9 cellular contexts compared by ENCODE assay signal in the genomic region with DNA sequence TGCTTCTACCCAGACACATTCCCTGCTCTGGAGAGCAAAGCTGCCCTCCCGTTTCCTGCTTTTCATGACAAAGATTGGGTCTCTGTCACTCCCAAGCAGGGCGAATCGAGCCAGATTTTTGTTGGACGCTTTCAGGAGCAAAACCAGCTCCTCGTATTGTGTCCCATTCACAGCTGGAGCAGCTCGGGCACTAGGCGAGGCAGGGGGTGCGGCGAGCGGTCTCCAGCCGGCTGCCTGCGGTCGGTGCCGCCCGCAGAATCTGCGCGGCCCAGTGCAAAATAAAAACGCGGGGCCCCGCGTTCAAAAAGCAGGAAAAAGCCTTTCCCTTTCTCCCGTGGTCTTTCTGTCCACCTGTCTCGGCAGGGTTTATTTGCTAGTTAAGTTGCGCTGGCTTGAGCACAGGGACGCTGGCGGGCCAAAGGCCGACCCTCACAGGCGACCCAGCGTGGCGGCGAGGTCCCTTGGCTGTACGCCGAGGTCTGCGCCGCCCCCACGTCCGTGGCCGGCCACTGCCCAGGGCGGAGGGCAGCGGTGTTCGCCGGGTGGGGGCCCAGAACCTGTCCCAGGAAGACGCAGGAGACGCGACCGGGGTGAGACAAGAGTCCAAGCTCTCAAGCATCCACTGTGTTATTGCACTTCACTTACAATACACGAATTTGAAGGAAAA.
DNase-seq lines count a peak whose midpoint lies in the region; ATAC-seq and TF ChIP-seq lines count a peak whose summit lies in the region.
"Had no signal": no experiment of that assay in that cellular context is flagged by ENCODE, and none has a peak within 500 bp of the region (broad histone marks: within the 10 kb centered on the region; RNA-seq: fewer than 3 reads in every experiment).

No MANE protein-coding gene starts in this region.

- H3K27ac ChIP-seq in Peyer's patch: no peak overlapping the region
- H3K27ac ChIP-seq in gastroesophageal sphincter: peak overlapping the region in 1 of 4 donors; percentile 50

- H3K9me3 ChIP-seq in Peyer's patch: no peaks in the 10 kb centered on the region
- H3K9me3 ChIP-seq in gastroesophageal sphincter: peaks cover 0 to 4% (median 0%) of the 10 kb centered on the region in 3 donors
- no peaks in the 10 kb centered on the region for H3K9me3 ChIP-seq in neuron (ENCODE audit: low read length)

- no peak for TF ChIP-seq EP300 in gastroesophageal sphincter (IDR thresholded peaks at IDR 0.05)

- TF ChIP-seq POLR2A in Peyer's patch (IDR thresholded peaks at IDR 0.05) (no peak), gastroesophageal sphincter (IDR thresholded peaks at IDR 0.05) (no peak)

- H3K27me3 ChIP-seq in Peyer's patch (peaks cover 0 to 5% of the 10 kb centered on the region in 2 donors), gastroesophageal sphincter (peaks cover 5% of the 10 kb centered on the region), neuron (ENCODE audit: insufficient read depth, low read length) (peaks cover 36% of the 10 kb centered on the region)

- H3K36me3 ChIP-seq in Peyer's patch: no peaks in the 10 kb centered on the region
- no peaks in the 10 kb centered on the region for H3K36me3 ChIP-seq in gastroesophageal sphincter
- no peaks in the 10 kb centered on the region for H3K36me3 ChIP-seq in neuron (ENCODE audit: insufficient read depth, low read length)

- H3K4me3 ChIP-seq in Peyer's patch (peak overlapping the region; percentile 18 to 48 (median 33)), gastroesophageal sphincter (peak overlapping the region; percentile 23 to 54), neuron (ENCODE audit: low read length) (peak overlapping the region; percentile 48)

- ATAC-seq in gastroesophageal sphincter: no peak
- no peak for ATAC-seq in HG02938 (IDR thresholded peaks at IDR 0.05; ENCODE audit: unreplicated experiment)
- ATAC-seq in GM18873 (IDR thresholded peaks at IDR 0.05; ENCODE audit: low FRiP score, unreplicated experiment): no peak

- peaks cover 0 to 13% (median 0%) of the 10 kb centered on the region in 4 donors for H3K4me1 ChIP-seq in Peyer's patch
- peaks cover 0 to 17% (median 0%) of the 10 kb centered on the region in 3 donors for H3K4me1 ChIP-seq in gastroesophageal sphincter
- H3K4me1 ChIP-seq in neuron (ENCODE audit: insufficient read depth, low read length): peaks cover 14% of the 10 kb centered on the region

- TF ChIP-seq CTCF in Peyer's patch (IDR thresholded peaks at IDR 0.05): no peak
- TF ChIP-seq CTCF in gastroesophageal sphincter (IDR thresholded peaks at IDR 0.05): no peak

- 0 to 3% methylated on average over 2 to 6 of the region's 47 CpGs for WGBS in gastroesophageal sphincter (ENCODE audit: low coverage in 1 of 2), 2 donors

- DNase-seq in AG20443 (ENCODE audit: low spot score) (peak; percentile 64), Peyer's patch (no peak), LoVo (ENCODE audit: low spot score) (no peak), SKM-1 (lab: John Stamatoyannopoulos, UW; ENCODE audit: unreplicated experiment) (no peak)
- DNase-seq: NCI-H1436 had no signal

- H2AFZ ChIP-seq in neuron (ENCODE audit: low read depth, low read length): peak overlapping the region; percentile 85
